In genomic region chr4:124641715-124642380, GRCh38 we compare ENCODE assay signal across 10 cellular contexts.
DNase-seq lines count a peak whose midpoint lies in the region; ATAC-seq and TF ChIP-seq lines count a peak whose summit lies in the region.
"Had no signal": no experiment of that assay in that cellular context is flagged by ENCODE, and none has a peak within 500 bp of the region (broad histone marks: within the 10 kb centered on the region; RNA-seq: fewer than 3 reads in every experiment).

No MANE protein-coding gene starts in this region.

- ATAC-seq in HG02885 (IDR thresholded peaks at IDR 0.05; ENCODE audit: poor library complexity, unreplicated experiment) (peak; percentile 79), Panc1 (no peak), GM21528 (IDR thresholded peaks at IDR 0.05; ENCODE audit: low FRiP score, unreplicated experiment) (no peak)

- TF ChIP-seq CTCF in Panc1 (IDR thresholded peaks at IDR 0.05), result no peak
- TF ChIP-seq CTCF in fibroblast of pulmonary artery (IDR thresholded peaks at IDR 0.05; ENCODE audit: low read length, missing control alignments), result no peak
- no peak for TF ChIP-seq CTCF in GM20000 (IDR thresholded peaks at IDR 0.05; ENCODE audit: extremely low read depth, missing control alignments)

- no TSS peak for BruUV-seq in Panc1 (replicated peaks; lab: Mats Ljungman, UMichigan)

- H3K4me3 ChIP-seq in Panc1 (ENCODE audit: low read depth in 2 of 2, low read length in 2 of 2) (no peak overlapping the region), fibroblast of pulmonary artery (replicated peaks; ENCODE audit: low read depth, low read length) (no peak overlapping the region)
- H3K4me3 ChIP-seq: sigmoid colon had no signal

- no peaks in the 10 kb centered on the region for H3K9me3 ChIP-seq in Panc1 (ENCODE audit: control insufficient read depth, insufficient read depth, low read depth, low read length)
- H3K9me3 ChIP-seq: sigmoid colon had no signal

- H3K27ac ChIP-seq in Panc1 (ENCODE audit: low read length) (no peak overlapping the region), caudate nucleus (ENCODE audit: low read depth, low read length) (no peak overlapping the region)
- H3K27ac ChIP-seq: KMS-11, sigmoid colon had no signal

- DNase-seq in CD1c-positive myeloid dendritic cell (ENCODE audit: extremely low spot score) (peak; percentile 70), Panc1 (ENCODE audit: low read depth, low spot score) (peak; percentile 63), fibroblast of pulmonary artery (ENCODE audit: low read depth) (peak; percentile 82), caudate nucleus (lab: John Stamatoyannopoulos, UW) (no peak), GM20000 (ENCODE audit: low spot score) (no peak), T-helper 1 cell (no peak)
- DNase-seq: sigmoid colon had no signal

- POLR2A ChIA-PET in Panc1 (lab: Charles Lee), result no interaction called here

- intact Hi-C loops in Panc1 (cut with micrococcal nuclease; ENCODE audit: unreplicated experiment), result no loop called here

- no peaks in the 10 kb centered on the region for H3K27me3 ChIP-seq in Panc1 (ENCODE audit: control insufficient read depth, insufficient read depth, low read length)
- H3K27me3 ChIP-seq: sigmoid colon had no signal

- no peaks in the 10 kb centered on the region for H3K36me3 ChIP-seq in Panc1 (ENCODE audit: control insufficient read depth, insufficient read depth, low read length)
- H3K36me3 ChIP-seq: sigmoid colon had no signal

- H3K4me1 ChIP-seq in Panc1 (ENCODE audit: control insufficient read depth, insufficient read depth, low read length), result no peaks in the 10 kb centered on the region
- H3K4me1 ChIP-seq: sigmoid colon had no signal

- in situ Hi-C loops in Panc1 (cut with HindIII; ENCODE audit: low pct_unique_long_range_greater_than_20kb, low sequenced_read_pairs), result no loop called here

- CTCF ChIA-PET in Panc1 (lab: Charles Lee), result no interaction called here

Comparison
In these comparisons a context has a peak if more than half of its experiments do, and no peak if none do; other contexts are left out.
1. DNase-seq: peak in CD1c-positive myeloid dendritic cell (single experiment), Panc1 (single experiment) and fibroblast of pulmonary artery (single experiment); none in caudate nucleus (0 of 61), GM20000 (single experiment) and T-helper 1 cell (0 of 5).